In the genomic region with DNA sequence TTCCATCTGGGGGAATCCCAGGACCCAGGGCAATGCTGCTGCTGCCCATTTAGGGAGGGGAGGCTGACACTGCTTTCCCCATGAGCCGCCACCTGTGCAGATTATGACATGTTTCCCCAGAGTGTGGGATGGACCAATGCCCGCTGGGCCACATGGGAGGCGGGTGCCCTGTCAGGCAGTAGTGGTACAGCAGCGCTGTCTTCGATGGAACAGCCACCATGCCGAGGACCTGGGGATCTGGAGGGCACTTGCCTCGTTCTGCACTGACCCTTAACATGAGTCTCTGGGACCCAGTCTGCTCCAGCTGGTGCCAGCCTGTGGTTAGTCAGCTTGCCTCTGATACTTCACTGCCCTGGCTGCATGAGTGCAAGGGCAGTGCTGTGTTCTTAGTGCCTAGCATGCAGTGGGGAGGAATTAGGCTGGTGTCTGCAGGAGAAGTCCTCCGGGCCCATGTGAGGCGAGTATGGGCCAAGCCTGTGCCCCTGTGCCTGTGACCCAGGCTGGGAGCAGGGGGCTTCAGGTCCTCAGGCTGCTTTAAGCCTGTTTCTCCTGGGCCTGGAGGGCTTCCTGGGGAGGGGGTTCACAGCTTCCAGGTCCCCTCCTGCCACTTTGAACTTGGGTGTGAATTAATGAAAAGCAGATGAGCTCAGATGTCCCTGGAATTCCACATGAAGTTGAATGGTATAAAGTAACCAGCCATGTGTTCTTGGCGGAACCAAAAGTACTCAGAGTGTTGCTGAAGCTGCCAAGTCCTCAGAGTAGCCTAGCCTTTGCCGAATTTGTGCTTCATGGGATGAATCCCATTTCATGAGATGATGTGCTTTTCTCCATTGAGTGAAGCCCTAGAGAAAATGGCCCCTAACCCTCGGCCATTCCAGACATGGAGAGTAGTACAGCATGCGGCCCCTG, we compare ENCODE assay signal across 12 cellular contexts. TPM values are rescaled to one million over a fixed set of nuclear protein-coding genes. Genes with fewer than 3 reads are reported as not detected.
DNase-seq lines count a peak whose midpoint lies in the region; ATAC-seq, FAIRE-seq and TF ChIP-seq lines count a peak whose summit lies in the region.
"Had no signal": no experiment of that assay in that cellular context is flagged by ENCODE, and none has a peak within 500 bp of the region (broad histone marks: within the 10 kb centered on the region; RNA-seq: fewer than 3 reads in every experiment).

No MANE protein-coding gene starts in this region.

- CTCF ChIA-PET in WTC11 (lab: Charles Lee), result interaction anchor here (1.3 kb wide), 1 partner anchor 17 kb away, joined by 4 read pairs; no protein-coding TSS in a partner anchor

- no peak overlapping the region for H3K27ac Mint-ChIP-seq in T-helper 2 cell treated with Interferon-gamma antibody and Interleukin-4, amounts not matched to agents 5 μg/mL and 100 μg/mL, for 36 hours
- H3K27ac Mint-ChIP-seq in WTC11, result peak overlapping the region; percentile 63; the same call in 1 of the 2 replicates
- peak overlapping the region; percentile 88 for H3K27ac Mint-ChIP-seq in stimulated activated naive B cell treated with anti-CD40 and anti-IgM and Interleukin-4, amounts not matched to agents 10 μg/mL and 1 μg/mL and 100 μg/mL, for 72 hours
- no peak overlapping the region for H3K27ac Mint-ChIP-seq in chondrocyte (ENCODE audit: unreplicated experiment)

- peak overlapping the region; percentile 33 for H3K4me3 Mint-ChIP-seq in T-helper 2 cell treated with Interferon-gamma antibody and Interleukin-4, amounts not matched to agents 5 μg/mL and 100 μg/mL, for 36 hours
- no peak overlapping the region for H3K4me3 Mint-ChIP-seq in WTC11
- peak overlapping the region; percentile 6 to 41 for H3K4me3 Mint-ChIP-seq in stimulated activated naive B cell treated with anti-CD40 and anti-IgM and Interleukin-4, amounts not matched to agents 10 μg/mL and 1 μg/mL and 100 μg/mL, for 72 hours
- no peak overlapping the region for H3K4me3 Mint-ChIP-seq in chondrocyte (ENCODE audit: unreplicated experiment)

- 73 to 75% methylated on average over 13 of the region's 13 CpGs for WGBS in heart right ventricle, 2 donors

- H3K36me3 Mint-ChIP-seq in T-helper 2 cell treated with Interferon-gamma antibody and Interleukin-4, amounts not matched to agents 5 μg/mL and 100 μg/mL, for 36 hours (ENCODE audit: low read depth), result peaks cover 43% of the 10 kb centered on the region
- no peaks in the 10 kb centered on the region for H3K36me3 Mint-ChIP-seq in WTC11
- H3K36me3 Mint-ChIP-seq in stimulated activated naive B cell treated with anti-CD40 and anti-IgM and Interleukin-4, amounts not matched to agents 10 μg/mL and 1 μg/mL and 100 μg/mL, for 72 hours, result peaks cover 36 to 46% of the 10 kb centered on the region in 2 donors
- peaks cover 1% of the 10 kb centered on the region for H3K36me3 Mint-ChIP-seq in chondrocyte (ENCODE audit: low read depth)

- peak overlapping the region; percentile 37 to 95 (median 59) for H3K27ac ChIP-seq in heart right ventricle
- H3K27ac ChIP-seq: cardiac muscle cell had no signal

- POLR2A ChIA-PET in WTC11 (lab: Charles Lee), result no interaction called here

- H3K4me3 ChIP-seq in heart right ventricle, result no peak overlapping the region
- H3K4me3 ChIP-seq: cardiac muscle cell had no signal

- H3K4me1 ChIP-seq in heart right ventricle, result peaks cover 50 to 100% (median 100%) of the 10 kb centered on the region in 9 donors

- H3K27me3 ChIP-seq in heart right ventricle, result no peaks in the 10 kb centered on the region
- H3K27me3 ChIP-seq: cardiac muscle cell had no signal

- ATAC-seq in WTC11 (no peak), heart right ventricle (peak in 1 of 8 donors; percentile 19)
- ATAC-seq in stimulated activated naive B cell treated with anti-CD40 and anti-IgM and Interleukin-4, amounts not matched to agents 10 μg/mL and 1 μg/mL and 100 μg/mL, for 72 hours (replicated peaks), result no peak

- no peaks in the 10 kb centered on the region for H3K9me3 Mint-ChIP-seq in T-helper 2 cell treated with Interferon-gamma antibody and Interleukin-4, amounts not matched to agents 5 μg/mL and 100 μg/mL, for 36 hours
- H3K9me3 Mint-ChIP-seq in WTC11 (no peaks in the 10 kb centered on the region), chondrocyte (ENCODE audit: low read depth) (no peaks in the 10 kb centered on the region)
- H3K9me3 Mint-ChIP-seq in stimulated activated naive B cell treated with anti-CD40 and anti-IgM and Interleukin-4, amounts not matched to agents 10 μg/mL and 1 μg/mL and 100 μg/mL, for 72 hours, result no peaks in the 10 kb centered on the region

- H3K4me1 Mint-ChIP-seq in T-helper 2 cell treated with Interferon-gamma antibody and Interleukin-4, amounts not matched to agents 5 μg/mL and 100 μg/mL, for 36 hours (ENCODE audit: low read depth), result peaks cover 80% of the 10 kb centered on the region
- H3K4me1 Mint-ChIP-seq in WTC11 (peaks cover 45% of the 10 kb centered on the region), chondrocyte (ENCODE audit: low read depth) (peaks cover 48% of the 10 kb centered on the region)
- H3K4me1 Mint-ChIP-seq in stimulated activated naive B cell treated with anti-CD40 and anti-IgM and Interleukin-4, amounts not matched to agents 10 μg/mL and 1 μg/mL and 100 μg/mL, for 72 hours, result peaks cover 84 to 100% of the 10 kb centered on the region in 2 donors

- TF ChIP-seq CTCF in WTC11 (IDR thresholded peaks at IDR 0.05) (no peak), heart right ventricle (IDR thresholded peaks at IDR 0.05) (no peak), chondrocyte (IDR thresholded peaks at IDR 0.05) (no peak)

- no peak for FAIRE-seq in frontal cortex (lab: Jason Lieb, UNC)
- FAIRE-seq: A204.1 had no signal

- peaks cover 0 to 28% (median 0%) of the 10 kb centered on the region in 9 donors for H3K36me3 ChIP-seq in heart right ventricle
- H3K36me3 ChIP-seq: cardiac muscle cell had no signal

- intact Hi-C loops in heart right ventricle (cut with DNase I), result loop anchor here in 5 of 10 donors (5.0 to 10.0 kb wide), 3 partner anchors 38 to 135 kb away; no protein-coding TSS in a partner anchor

- no peaks in the 10 kb centered on the region for H3K9me3 ChIP-seq in heart right ventricle

- DNase-seq in T-helper 2 cell treated with Interferon-gamma antibody and Interleukin-4, amounts not matched to agents 5 μg/mL and 100 μg/mL, for 36 hours (ENCODE audit: low spot score), result no peak
- DNase-seq in T-helper 2 cell (no peak), WTC11 (ENCODE audit: low spot score) (no peak), heart right ventricle (no peak), chondrocyte (ENCODE audit: low spot score) (no peak), NCI-H1048 (lab: John Stamatoyannopoulos, UW) (no peak), frontal cortex (ENCODE audit: low spot score in 2 of 2) (no peak)
- no peak for DNase-seq in stimulated activated naive B cell treated with anti-CD40 and anti-IgM and Interleukin-4, amounts not matched to agents 10 μg/mL and 1 μg/mL and 100 μg/mL, for 72 hours
- DNase-seq: DMS79 treated with DMSO at 0.1 percent for 48 hours, NCI-H2029 treated with DMSO at 0.1 percent for 48 hours had no signal

- H3K27me3 Mint-ChIP-seq in T-helper 2 cell treated with Interferon-gamma antibody and Interleukin-4, amounts not matched to agents 5 μg/mL and 100 μg/mL, for 36 hours (ENCODE audit: low read depth), result no peaks in the 10 kb centered on the region
- no peaks in the 10 kb centered on the region for H3K27me3 Mint-ChIP-seq in WTC11 (ENCODE audit: low read depth)
- no peaks in the 10 kb centered on the region for H3K27me3 Mint-ChIP-seq in stimulated activated naive B cell treated with anti-CD40 and anti-IgM and Interleukin-4, amounts not matched to agents 10 μg/mL and 1 μg/mL and 100 μg/mL, for 72 hours
- H3K27me3 Mint-ChIP-seq in chondrocyte (ENCODE audit: low read depth), result no peaks in the 10 kb centered on the region

TF ChIP-seq in WTC11, 78 proteins besides CTCF, POLR2A, EP300 and RAD21:
- no peak for TF ChIP-seq IRF2 (CRISPR knock-in tag; IDR thresholded peaks at IDR 0.05; ENCODE audit: borderline replicate concordance, low read depth)
- no peak for TF ChIP-seq ZBTB21 (CRISPR knock-in tag; IDR thresholded peaks at IDR 0.05; ENCODE audit: borderline replicate concordance)
- TF ChIP-seq, protein P1, sequence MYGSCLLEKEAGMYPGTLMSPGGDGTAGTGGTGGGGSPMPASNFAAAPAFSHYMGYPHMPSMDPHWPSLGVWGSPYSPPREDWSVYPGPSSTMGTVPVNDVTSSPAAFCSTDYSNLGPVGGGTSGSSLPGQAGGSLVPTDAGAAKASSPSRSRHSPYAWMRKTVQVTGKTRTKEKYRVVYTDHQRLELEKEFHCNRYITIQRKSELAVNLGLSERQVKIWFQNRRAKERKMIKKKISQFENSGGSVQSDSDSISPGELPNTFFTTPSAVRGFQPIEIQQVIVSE (CRISPR knock-in tag; IDR thresholded peaks at IDR 0.05; ENCODE audit: borderline replicate concordance), result no peak
- TF ChIP-seq CREB1 (CRISPR knock-in tag; IDR thresholded peaks at IDR 0.05), result no peak
- no peak for TF ChIP-seq NR3C1 (CRISPR knock-in tag; conservative IDR thresholded peaks at IDR 0.05; ENCODE audit: low read depth)
- TF ChIP-seq FOXK1 (CRISPR knock-in tag; IDR thresholded peaks at IDR 0.05), result no peak

RNA-seq across cellular contexts. Expression of a gene that starts 22.9 kb away (rescaled TPM):
- total RNA-seq in WTC11 (2021), result 36.9 to 38.1 TPM (median 37.2 TPM) in 3 replicates
- 100 to 1,000 TPM in 1 of 10 donors, 10 to 100 TPM in 9; 28.4 to 101 (median 49.4) TPM for total RNA-seq in heart right ventricle
- polyA plus RNA-seq in heart right ventricle, result 10 to 100 TPM; 32.9 to 44.0 TPM
- total RNA-seq in chondrocyte, result 54.2 to 59.1 TPM (median 58.4 TPM) in 3 replicates
- total RNA-seq in frontal cortex, result 45.2 TPM

Comparison
In these comparisons a context has a peak if more than half of its experiments do, and no peak if none do; other contexts are left out.
1. H3K27ac Mint-ChIP-seq: peak in WTC11 (single experiment) and stimulated activated naive B cell treated with anti-CD40 and anti-IgM and Interleukin-4, amounts not matched to agents 10 μg/mL and 1 μg/mL and 100 μg/mL, for 72 hours (single experiment); none in T-helper 2 cell treated with Interferon-gamma antibody and Interleukin-4, amounts not matched to agents 5 μg/mL and 100 μg/mL, for 36 hours (single experiment) and chondrocyte (single experiment).
2. H3K4me3 Mint-ChIP-seq: peak in T-helper 2 cell treated with Interferon-gamma antibody and Interleukin-4, amounts not matched to agents 5 μg/mL and 100 μg/mL, for 36 hours (single experiment) and stimulated activated naive B cell treated with anti-CD40 and anti-IgM and Interleukin-4, amounts not matched to agents 10 μg/mL and 1 μg/mL and 100 μg/mL, for 72 hours (2 of 2); none in WTC11 (single experiment) and chondrocyte (single experiment).